Comparison of ENCODE assay signal across 21 cellular contexts in genomic region chr18:14959550-14959949, GRCh38.
"Had no signal": no experiment of that assay in that cellular context is flagged by ENCODE, and none has a peak within 500 bp of the region (broad histone marks: within the 10 kb centered on the region; RNA-seq: fewer than 3 reads in every experiment).

No MANE protein-coding gene starts in this region.

- DNase-seq: Karpas-422, KBM-7, MG63, NCI-H1092, NCI-H1105 treated with DMSO at 0.1 percent for 48 hours, NCI-H1417 treated with DMSO at 0.1 percent for 48 hours, NCI-H146, NCI-H1694 treated with DMSO at 0.1 percent for 48 hours, NCI-H1930, NCI-H2081 treated with DMSO at 0.1 percent for 48 hours, NCI-H2171, NCI-H226, NCI-H446, NCI-H510A, NCI-H524 treated with DMSO at 0.1 percent for 48 hours, NCI-H69, NCI-H774, RPMI8226, SHP77 treated with DMSO at 0.1 percent for 48 hours, SJCRH30 had no signal

- H3K4me1 ChIP-seq: SJCRH30 had no signal

- H3K27me3 ChIP-seq: MG63, SJCRH30 had no signal

- H3K9me3 ChIP-seq: SJCRH30 had no signal

- H3K36me3 ChIP-seq: SJCRH30 had no signal

- H3K4me3 ChIP-seq: MG63, SJCRH30 had no signal

- H3K27ac ChIP-seq: SJCRH30 had no signal

- ATAC-seq: SK-N-SH treated with all-trans-retinoic acid at 6 μM for 48 hours had no signal
